ENCODE assay signal across 16 cellular contexts in the genomic region with DNA sequence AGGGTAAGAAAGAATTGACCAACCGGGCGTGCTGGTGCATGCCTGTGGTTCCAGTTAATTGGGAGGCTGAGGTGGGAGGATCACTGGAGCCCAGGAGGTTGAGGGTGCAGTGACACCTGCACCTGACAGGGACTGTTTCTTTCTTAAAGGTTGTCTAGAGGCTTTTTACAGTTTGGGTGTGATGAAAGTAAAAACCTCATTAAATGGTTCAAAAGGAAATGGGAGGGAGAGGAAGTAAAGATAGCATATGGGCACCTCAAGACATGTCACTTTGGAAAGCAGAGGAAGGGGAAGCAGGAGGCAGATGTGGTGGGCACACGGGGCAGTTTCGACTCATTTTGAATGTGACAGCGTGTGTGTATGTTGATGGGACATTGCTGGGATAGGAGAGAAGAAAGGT.
DNase-seq lines count a peak whose midpoint lies in the region; TF ChIP-seq lines count a peak whose summit lies in the region.
"Had no signal": no experiment of that assay in that cellular context is flagged by ENCODE, and none has a peak within 500 bp of the region (broad histone marks: within the 10 kb centered on the region; RNA-seq: fewer than 3 reads in every experiment).

No MANE protein-coding gene starts in this region.

- H3K27me3 ChIP-seq in BLaER1 (no peaks in the 10 kb centered on the region), H7 (ENCODE audit: control insufficient read depth, insufficient read depth, low read length) (no peaks in the 10 kb centered on the region)
- no peaks in the 10 kb centered on the region for H3K27me3 ChIP-seq in CD8-positive, alpha-beta memory T cell (ENCODE audit: insufficient read depth, low read length, poor library complexity, severe bottlenecking)
- no peaks in the 10 kb centered on the region for H3K27me3 ChIP-seq in effector memory CD4-positive, alpha-beta T cell (replicated peaks; ENCODE audit: control insufficient read depth, insufficient read depth, low read length, poor library complexity, severe bottlenecking)

- no peaks in the 10 kb centered on the region for H3K9me3 ChIP-seq in BLaER1
- H3K9me3 ChIP-seq in CD8-positive, alpha-beta memory T cell (ENCODE audit: low read length) = no peaks in the 10 kb centered on the region
- H3K9me3 ChIP-seq in effector memory CD4-positive, alpha-beta T cell (ENCODE audit: control insufficient read depth, low read length) = no peaks in the 10 kb centered on the region
- H3K9me3 ChIP-seq: left ventricle myocardium inferior had no signal

- peak overlapping the region; percentile 22; the same call in 1 of the 2 replicates for H3K4me2 ChIP-seq in BLaER1

- DNase-seq in CD8-positive, alpha-beta memory T cell = no peak
- DNase-seq in RWPE1 (ENCODE audit: low spot score) (no peak), CD1c-positive myeloid dendritic cell (ENCODE audit: extremely low spot score) (no peak), SKM-1 treated with dmso at 0.1 percent for 144 hours (lab: John Stamatoyannopoulos, UW; ENCODE audit: unreplicated experiment) (no peak), H7 (no peak), NCI-H1436 treated with DMSO at 0.1 percent for 48 hours (lab: John Stamatoyannopoulos, UW) (no peak)
- DNase-seq in effector memory CD4-positive, alpha-beta T cell = no peak
- DNase-seq: activated CD8-positive, alpha-beta memory T cell treated with anti-CD3 and anti-CD28 coated beads, Interleukin-2, amount 50 U/mL, for 4 hours; amygdala; DMS153; foreskin melanocyte; left ventricle myocardium inferior; NCI-H69 had no signal

- peaks cover 15% of the 10 kb centered on the region for H3K4me1 ChIP-seq in BLaER1
- H3K4me1 ChIP-seq in CD8-positive, alpha-beta memory T cell (ENCODE audit: insufficient read depth, low read length) = peaks cover 49% of the 10 kb centered on the region
- H3K4me1 ChIP-seq in effector memory CD4-positive, alpha-beta T cell (ENCODE audit: control insufficient read depth, insufficient read depth, low read length, poor library complexity, severe bottlenecking) = peaks cover 11% of the 10 kb centered on the region

- H3K27ac ChIP-seq in BLaER1 = no peak overlapping the region
- no peak overlapping the region for H3K27ac ChIP-seq in CD8-positive, alpha-beta memory T cell (ENCODE audit: low read depth, low read length)
- 0 out of 2 replicates have a peak overlapping the region, but pooled peaks have one; percentile 13 for H3K27ac ChIP-seq in RWPE1
- H3K27ac ChIP-seq in effector memory CD4-positive, alpha-beta T cell (ENCODE audit: insufficient read depth, low read length, poor library complexity, severe bottlenecking) = peak overlapping the region; percentile 40
- H3K27ac ChIP-seq: left ventricle myocardium inferior, SK-N-MC, VCaP had no signal

- H3K9ac ChIP-seq in BLaER1 = no peak overlapping the region

- CTCF ChIA-PET in CD8-positive, alpha-beta memory T cell (lab: Charles Lee) = no interaction called here
- CTCF ChIA-PET in RWPE1 (lab: Yijun Ruan, JAX) = no interaction called here

- H3K4me3 ChIP-seq in BLaER1 = no peak overlapping the region
- H3K4me3 ChIP-seq in CD8-positive, alpha-beta memory T cell (ENCODE audit: low read length) = no peak overlapping the region
- H3K4me3 ChIP-seq in effector memory CD4-positive, alpha-beta T cell (ENCODE audit: insufficient read depth, low read depth, low read length, poor library complexity, severe bottlenecking) = no peak overlapping the region
- no peak overlapping the region for H3K4me3 ChIP-seq in H7 (ENCODE audit: insufficient read depth, low read depth, low read length)
- H3K4me3 ChIP-seq: left ventricle myocardium inferior, SK-N-MC had no signal

- TF ChIP-seq CTCF in RWPE1 (conservative IDR thresholded peaks at IDR 0.05; ENCODE audit: low read depth) = no peak

- peaks cover 49 to 62% (median 61%) of the 10 kb centered on the region in 3 donors for H3K4me1 Mint-ChIP-seq in CD8-positive, alpha-beta memory T cell

- H3K9me3 Mint-ChIP-seq in CD8-positive, alpha-beta memory T cell = no peaks in the 10 kb centered on the region

- peaks cover 3 to 77% (median 15%) of the 10 kb centered on the region in 3 donors for H3K36me3 Mint-ChIP-seq in CD8-positive, alpha-beta memory T cell

- H3K27me3 Mint-ChIP-seq in CD8-positive, alpha-beta memory T cell = no peaks in the 10 kb centered on the region

- peak overlapping the region; percentile 33 to 86 (median 51) for H3K27ac Mint-ChIP-seq in CD8-positive, alpha-beta memory T cell

- H3K36me3 ChIP-seq in BLaER1 = peaks cover 82% of the 10 kb centered on the region
- H3K36me3 ChIP-seq in CD8-positive, alpha-beta memory T cell (ENCODE audit: insufficient read depth, low read length) = peaks cover 12% of the 10 kb centered on the region
- peaks cover 15% of the 10 kb centered on the region for H3K36me3 ChIP-seq in effector memory CD4-positive, alpha-beta T cell (ENCODE audit: control insufficient read depth, insufficient read depth, low read length)
- peaks cover 9% of the 10 kb centered on the region for H3K36me3 ChIP-seq in H7 (replicated peaks; ENCODE audit: control insufficient read depth, insufficient read depth, low read length)

- POLR2A ChIA-PET in CD8-positive, alpha-beta memory T cell (lab: Charles Lee) = no interaction called here
- POLR2A ChIA-PET in RWPE1 (lab: Yijun Ruan, JAX; ENCODE audit: low non-redundant PET) = no interaction called here

- peak overlapping the region in 1 of 7 donors; percentile 12 for H3K4me3 Mint-ChIP-seq in CD8-positive, alpha-beta memory T cell

- no peaks in the 10 kb centered on the region; the same call in 1 of the 2 replicates for H4K20me1 ChIP-seq in BLaER1

Comparison
In these comparisons a context has a peak if more than half of its experiments do, and no peak if none do; other contexts are left out.
1. H3K27ac ChIP-seq: peak in RWPE1 (single experiment) and effector memory CD4-positive, alpha-beta T cell (single experiment); none in BLaER1 (single experiment) and CD8-positive, alpha-beta memory T cell (single experiment).